9 cellular contexts compared by ENCODE assay signal in genomic region chr17:28744104-28744801, GRCh38. TPM values are rescaled to one million over a fixed set of nuclear protein-coding genes. Genes with fewer than 3 reads are reported as not detected.
DNase-seq lines count a peak whose midpoint lies in the region; ATAC-seq, FAIRE-seq and TF ChIP-seq lines count a peak whose summit lies in the region.
"Had no signal": no experiment of that assay in that cellular context is flagged by ENCODE, and none has a peak within 500 bp of the region (broad histone marks: within the 10 kb centered on the region; RNA-seq: fewer than 3 reads in every experiment).

No MANE protein-coding gene starts in this region.

- H3K36me3 ChIP-seq in GM06990 (ENCODE audit: control insufficient read depth, insufficient read depth, low read length) (peaks cover 38% of the 10 kb centered on the region), PC-3 (ENCODE audit: low read depth, low read length) (peaks cover 19% of the 10 kb centered on the region), vagina (peaks cover 0 to 16% of the 10 kb centered on the region in 2 donors)

- no peak for FAIRE-seq in frontal cortex (lab: Jason Lieb, UNC)
- FAIRE-seq: colon had no signal

- H3K27me3 ChIP-seq in GM06990 (replicated peaks; ENCODE audit: control insufficient read depth, insufficient read depth, low read length) (no peaks in the 10 kb centered on the region), PC-3 (ENCODE audit: low read length) (no peaks in the 10 kb centered on the region), vagina (no peaks in the 10 kb centered on the region)

- H3K9me3 ChIP-seq in PC-3 (ENCODE audit: low read length): no peaks in the 10 kb centered on the region
- no peaks in the 10 kb centered on the region for H3K9me3 ChIP-seq in vagina

- POLR2A ChIA-PET in PC-3 (lab: Charles Lee; ENCODE audit: unreplicated experiment): no interaction called here

- CTCF ChIA-PET in PC-3 (lab: Charles Lee): interaction anchor here (1.4 to 2.8 kb wide), 3 partner anchors 15 to 25 kb away, joined by 6 to 14 read pairs (median 14); partner anchors contain the start of genes NEK8, RPL23A and TLCD1

- TF ChIP-seq POLR2A in vagina (IDR thresholded peaks at IDR 0.05) (no peak), GM18505 (IDR thresholded peaks at IDR 0.05; ENCODE audit: borderline replicate concordance, extremely low read depth, insufficient read depth, insufficient read length) (no peak)

- H3F3A ChIP-seq in PC-3 (ENCODE audit: low read length, unreplicated experiment): no peaks in the 10 kb centered on the region

- TF ChIP-seq CTCF in GM06990 (IDR thresholded peaks at IDR 0.05; ENCODE audit: insufficient read depth, low read length, poor library complexity, severe bottlenecking): no peak
- TF ChIP-seq CTCF in PC-3 (conservative IDR thresholded peaks at IDR 0.05; ENCODE audit: low read depth, low read length): no peak
- no peak for TF ChIP-seq CTCF in omental fat pad (IDR thresholded peaks at IDR 0.05)
- TF ChIP-seq CTCF in vagina (IDR thresholded peaks at IDR 0.05): no peak

- H3K4me1 ChIP-seq in PC-3 (ENCODE audit: insufficient read depth, low read length): peaks cover 27% of the 10 kb centered on the region
- H3K4me1 ChIP-seq in vagina: peaks cover 54% of the 10 kb centered on the region

- no peaks in the 10 kb centered on the region for H3K9me2 ChIP-seq in PC-3 (replicated peaks; ENCODE audit: low read length)

- H3K4me3 ChIP-seq in GM06990 (replicated peaks; ENCODE audit: low read depth, low read length): peak overlapping the region; percentile 72
- peak overlapping the region; percentile 89 for H3K4me3 ChIP-seq in PC-3 (ENCODE audit: low read length)
- peak overlapping the region; percentile 72 to 81 for H3K4me3 ChIP-seq in vagina

- TSS peak; percentile 72 for BruUV-seq in PC-3 (replicated peaks; lab: Mats Ljungman, UMichigan)

- peaks cover 43% of the 10 kb centered on the region for H3K79me2 ChIP-seq in PC-3 (ENCODE audit: low read length)

- H3K4me2 ChIP-seq in PC-3 (ENCODE audit: low read length): peak overlapping the region; percentile 99

- DNase-seq in GM06990 (ENCODE audit: extremely low read depth, insufficient read length) (peak; percentile 77), PC-3 (no peak), frontal cortex (ENCODE audit: low spot score in 2 of 2) (peak; percentile 82 to 90), omental fat pad (ENCODE audit: low spot score) (peak; percentile 46), vagina (ENCODE audit: extremely low spot score in 2 of 2) (no peak)
- DNase-seq in activated effector memory CD4-positive, alpha-beta T cell treated with anti-CD3 and anti-CD28 coated beads, Interleukin-2, amount 50 U/mL, for 16 hours: peak; percentile 90

- H3K9ac ChIP-seq in PC-3 (ENCODE audit: low read length): peak overlapping the region; percentile 95

- H3K27ac ChIP-seq in PC-3 (ENCODE audit: low read length): peak overlapping the region; percentile 99
- H3K27ac ChIP-seq in vagina: peak overlapping the region; percentile 95

- peak; percentile 42 for ATAC-seq in HG02759 (IDR thresholded peaks at IDR 0.05; ENCODE audit: unreplicated experiment)
- no peak for ATAC-seq in PC-3
- peak; percentile 22 for ATAC-seq in omental fat pad (ENCODE audit: low FRiP score)
- no peak for ATAC-seq in GM18505 (IDR thresholded peaks at IDR 0.05; ENCODE audit: unreplicated experiment)

- intact Hi-C loops in PC-3 (cut with micrococcal nuclease): no loop called here
- intact Hi-C loops in vagina (cut with DNase I): no loop called here

- H4K20me1 ChIP-seq in PC-3 (ENCODE audit: low read length): peaks cover 21% of the 10 kb centered on the region

- H2AFZ ChIP-seq in PC-3 (ENCODE audit: low read length): no peak overlapping the region

RNA-seq across cellular contexts. Expression of gene TRAF4, which starts 0.4 kb away (rescaled TPM):
- total RNA-seq in PC-3 (2014; rRNA removed): 81.5 and 104 TPM in 2 replicates
- 60.3 TPM for total RNA-seq in frontal cortex
- 10 to 100 TPM in 2 of 4 donors, 1 to 10 TPM in 2; 8.4 to 66.7 (median 30.7) TPM for total RNA-seq in omental fat pad
- 26.5 TPM for total RNA-seq in vagina

RNA-seq across cellular contexts. Expression of gene NEK8, which starts 15.7 kb away (rescaled TPM):
- total RNA-seq in PC-3 (2014; rRNA removed) (2.4 and 3.7 TPM in 2 replicates), frontal cortex (0.82 TPM), omental fat pad (1 to 10 TPM; 1.9 to 3.4 (median 2.5) TPM), vagina (0.98 TPM)

RNA-seq across cellular contexts. Expression of gene TLCD1, which starts 18.2 kb away (rescaled TPM):
- total RNA-seq in PC-3 (2014; rRNA removed) (7.1 and 9.3 TPM in 2 replicates), frontal cortex (under 0.01 TPM), omental fat pad (1 to 10 TPM in 3 of 4 donors, not detected in 1; 2.1 to 5.2 (median 3.6) TPM), vagina (2.9 TPM)

RNA-seq across cellular contexts. Expression of gene RPL23A, which starts 24.5 kb away (rescaled TPM):
- total RNA-seq in PC-3 (2014; rRNA removed) (390 and 515 TPM in 2 replicates), frontal cortex (436 TPM), omental fat pad (100 to 1,000 TPM; 568 to 719 (median 636) TPM), vagina (600 TPM)

RNA-seq across cellular contexts. Expression of gene RAB34, which starts 26.6 kb away (rescaled TPM):
- total RNA-seq in PC-3 (2014; rRNA removed) (207 and 211 TPM in 2 replicates), frontal cortex (12.2 TPM), omental fat pad (100 to 1,000 TPM in 2 of 4 donors, 10 to 100 TPM in 2; 90.4 to 112 (median 101) TPM), vagina (195 TPM)

Comparison
In these comparisons a context has a peak if more than half of its experiments do, and no peak if none do; other contexts are left out.
1. DNase-seq: peak in GM06990 (single experiment), activated effector memory CD4-positive, alpha-beta T cell treated with anti-CD3 and anti-CD28 coated beads, Interleukin-2, amount 50 U/mL, for 16 hours (single experiment), frontal cortex (2 of 2) and omental fat pad (single experiment); none in PC-3 (single experiment) and vagina (0 of 2).
2. ATAC-seq: peak in HG02759 (single experiment) and omental fat pad (single experiment); none in PC-3 (single experiment) and GM18505 (single experiment).
3. Peak in every context shown above with its lines, with median percentiles within 50 percentile points of each other: H3K4me3 ChIP-seq.